ENCODE assay signal across 20 cellular contexts in the genomic region with DNA sequence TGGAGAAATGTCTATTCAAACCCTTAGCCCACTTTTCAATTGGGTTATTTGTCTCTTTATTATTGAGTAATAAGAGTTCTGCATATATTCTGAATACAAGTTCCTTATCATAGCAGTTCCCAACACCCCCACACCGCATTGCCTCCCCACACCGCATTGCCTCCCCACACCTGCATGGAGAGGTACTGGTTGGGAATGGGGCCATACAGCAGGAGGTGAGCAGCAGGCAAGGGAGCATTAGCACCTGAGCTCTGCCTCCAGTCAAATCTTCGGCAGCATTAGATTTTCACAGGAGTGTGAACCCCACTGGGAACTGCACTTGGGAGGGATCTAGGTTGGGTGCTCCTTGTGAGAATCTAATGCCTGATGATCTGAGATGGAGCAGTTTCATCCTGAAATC.
DNase-seq lines count a peak whose midpoint lies in the region.
"Had no signal": no experiment of that assay in that cellular context is flagged by ENCODE, and none has a peak within 500 bp of the region (broad histone marks: within the 10 kb centered on the region; RNA-seq: fewer than 3 reads in every experiment).

No MANE protein-coding gene starts in this region.

- DNase-seq in activated CD8-positive, alpha-beta memory T cell treated with anti-CD3 and anti-CD28 coated beads for 24 hours: peak; percentile 19
- no peak for DNase-seq in activated CD8-positive, alpha-beta memory T cell treated with anti-CD3 and anti-CD28 coated beads, Interleukin-2, amount 50 U/mL, for 4 hours
- DNase-seq in islet precursor cell (peak; percentile 43), NOMO-1 treated with DMSO at 0.1 percent for 48 hours (lab: John Stamatoyannopoulos, UW; ENCODE audit: unreplicated experiment) (no peak), GM03348 (ENCODE audit: low spot score) (no peak)
- DNase-seq: 8988T; ACHN; BE2C; C1 segment of cervical spinal cord; CD4-positive, alpha-beta memory T cell; CD4-positive, CD25-positive, alpha-beta regulatory T cell; CD8-positive, alpha-beta memory T cell; COR-L47; DMS 273 treated with DMSO at 0.1 percent for 48 hours; DMS153; DMS53; DMS79; DND-41; EL; GDM1 had no signal

Comparison
In these comparisons a context has a peak if more than half of its experiments do, and no peak if none do; other contexts are left out.
1. DNase-seq: peak in activated CD8-positive, alpha-beta memory T cell treated with anti-CD3 and anti-CD28 coated beads for 24 hours (single experiment) and islet precursor cell (single experiment); none in activated CD8-positive, alpha-beta memory T cell treated with anti-CD3 and anti-CD28 coated beads, Interleukin-2, amount 50 U/mL, for 4 hours (single experiment), NOMO-1 treated with DMSO at 0.1 percent for 48 hours (single experiment) and GM03348 (single experiment).